ENCODE assay signal across 9 cellular contexts in the genomic region with DNA sequence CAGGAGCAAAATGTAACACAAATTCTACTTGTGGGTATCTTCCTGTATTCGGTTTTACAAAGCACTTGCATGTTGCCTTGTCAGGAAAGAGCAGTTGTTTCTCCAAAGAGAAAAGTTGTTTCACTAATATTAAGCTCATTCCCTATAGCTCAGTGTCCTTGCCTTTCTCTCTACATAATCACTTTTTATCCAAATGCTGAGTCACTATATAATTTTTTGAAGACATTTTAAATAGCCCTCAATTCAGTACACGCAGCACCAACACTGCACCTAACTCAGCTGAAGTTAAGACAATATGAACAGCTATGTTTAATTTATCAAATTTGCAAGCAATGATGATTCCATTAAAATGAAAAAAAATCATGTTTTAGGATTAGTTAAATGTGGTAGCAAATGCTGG. TPM values are rescaled to one million over a fixed set of nuclear protein-coding genes. Genes with fewer than 3 reads are reported as not detected.
DNase-seq lines count a peak whose midpoint lies in the region; ATAC-seq and TF ChIP-seq lines count a peak whose summit lies in the region.
"Had no signal": no experiment of that assay in that cellular context is flagged by ENCODE, and none has a peak within 500 bp of the region (broad histone marks: within the 10 kb centered on the region; RNA-seq: fewer than 3 reads in every experiment).

No MANE protein-coding gene starts in this region.

- no peak overlapping the region for H3K14ac ChIP-seq in neuronal stem cell (ENCODE audit: low read length)

- H3K79me1 ChIP-seq in neuronal stem cell (ENCODE audit: low read depth, low read length): no peaks in the 10 kb centered on the region

- H2BK5ac ChIP-seq in neuronal stem cell (ENCODE audit: low read length): no peak overlapping the region

- H3K4me3 Mint-ChIP-seq in IgD-negative memory B cell: peak overlapping the region in 3 of 4 donors; percentile 89 to 96 (median 94)

- ATAC-seq in GM19328 (IDR thresholded peaks at IDR 0.05; ENCODE audit: unreplicated experiment) (no peak), mucosa of descending colon (no peak)

- no peak overlapping the region for H4K8ac ChIP-seq in neuronal stem cell (ENCODE audit: low read depth, low read length)

- no peak overlapping the region for H3K9ac ChIP-seq in neuronal stem cell (ENCODE audit: low read depth, low read length, poor library complexity)

- H4K91ac ChIP-seq in neuronal stem cell (ENCODE audit: low read depth, low read length, poor library complexity): no peak overlapping the region

- H2BK12ac ChIP-seq in neuronal stem cell (ENCODE audit: low read length): no peak overlapping the region

- H3K9me3 ChIP-seq in A673 (ENCODE audit: low read depth, low read length, poor library complexity, severe bottlenecking): no peaks in the 10 kb centered on the region
- no peaks in the 10 kb centered on the region for H3K9me3 ChIP-seq in neuronal stem cell (replicated peaks in 1 of 2; ENCODE audit: control insufficient read depth in 2 of 2, insufficient read depth in 1 of 2, low read depth in 1 of 2, low read length in 2 of 2)
- no peaks in the 10 kb centered on the region for H3K9me3 ChIP-seq in mucosa of descending colon

- H3K36me3 Mint-ChIP-seq in IgD-negative memory B cell: peaks cover 4% of the 10 kb centered on the region

- no peak overlapping the region for H3K4me2 ChIP-seq in neuronal stem cell (ENCODE audit: insufficient read depth, low read length, poor library complexity, severe bottlenecking)

- CTCF ChIA-PET in A673 (lab: Charles Lee): interaction anchor here (0.6 to 1.5 kb wide), 2 partner anchors 53 to 1309 kb away, joined by 3 to 7 read pairs; no protein-coding TSS in a partner anchor

- no peak overlapping the region for H2BK120ac ChIP-seq in neuronal stem cell (ENCODE audit: low read depth, low read length)

- H3K18ac ChIP-seq in neuronal stem cell (ENCODE audit: low read length): no peak overlapping the region

- peak overlapping the region; percentile 96 for H3K27ac ChIP-seq in A673 (ENCODE audit: low read depth, low read length, poor library complexity, severe bottlenecking)
- peak overlapping the region; percentile 96 for H3K27ac ChIP-seq in cingulate gyrus (ENCODE audit: low read depth, low read length)
- no peak overlapping the region for H3K27ac ChIP-seq in neuronal stem cell (replicated peaks; ENCODE audit: low read length)

- no peak overlapping the region for H3K23ac ChIP-seq in neuronal stem cell (ENCODE audit: low read depth, low read length, poor library complexity)

- no peak for TF ChIP-seq CTCF in A673 (conservative IDR thresholded peaks at IDR 0.05; ENCODE audit: low read depth, low read length)
- TF ChIP-seq CTCF in mucosa of descending colon (IDR thresholded peaks at IDR 0.05): no peak

- intact Hi-C loops in A673 (cut with micrococcal nuclease; ENCODE audit: unreplicated experiment) (no loop called here), mucosa of descending colon (cut with DNase I, micrococcal nuclease) (no loop called here)

- no peak overlapping the region for H2AK5ac ChIP-seq in neuronal stem cell (ENCODE audit: low read depth, low read length)

- H2AFZ ChIP-seq in neuronal stem cell (ENCODE audit: low read length): peak overlapping the region; percentile 94

- BruUV-seq in A673 (replicated peaks; lab: Mats Ljungman, UMichigan): TSS peak; percentile 97

- no peaks in the 10 kb centered on the region for H3K9me3 Mint-ChIP-seq in IgD-negative memory B cell
- H3K9me3 Mint-ChIP-seq: effector memory CD8-positive, alpha-beta T cell had no signal

- peaks cover 13 to 23% (median 20%) of the 10 kb centered on the region in 3 donors for H3K4me1 Mint-ChIP-seq in IgD-negative memory B cell

- H3K27me3 ChIP-seq in A673 (replicated peaks; ENCODE audit: insufficient read depth, low read depth, low read length, poor library complexity) (no peaks in the 10 kb centered on the region), neuronal stem cell (ENCODE audit: control insufficient read depth in 3 of 3, insufficient read depth in 3 of 3, low read depth in 1 of 3, low read length in 3 of 3) (no peaks in the 10 kb centered on the region)

- no peaks in the 10 kb centered on the region for H3K27me3 Mint-ChIP-seq in IgD-negative memory B cell
- H3K27me3 Mint-ChIP-seq: effector memory CD8-positive, alpha-beta T cell had no signal

- H3K36me3 ChIP-seq in A673 (ENCODE audit: insufficient read depth, low read length, poor library complexity, severe bottlenecking) (no peaks in the 10 kb centered on the region), neuronal stem cell (replicated peaks in 1 of 2; ENCODE audit: control insufficient read depth in 2 of 2, insufficient read depth in 2 of 2, low read length in 2 of 2) (no peaks in the 10 kb centered on the region), mucosa of descending colon (ENCODE audit: low read depth) (no peaks in the 10 kb centered on the region)

- no peak for DNase-seq in A673 (ENCODE audit: low spot score)
- DNase-seq in neuronal stem cell (ENCODE audit: low spot score): no peak
- DNase-seq in NCI-H146 (lab: John Stamatoyannopoulos, UW): no peak
- no peak for DNase-seq in hypothalamus (lab: John Stamatoyannopoulos, UW)
- no peak for DNase-seq in mucosa of descending colon

- H3K4me3 ChIP-seq in A673 (ENCODE audit: low read depth, low read length, poor library complexity, severe bottlenecking) (peak overlapping the region; percentile 69), neuronal stem cell (ENCODE audit: low read length in 2 of 2) (no peak overlapping the region), mucosa of descending colon (no peak overlapping the region)

- H3K4ac ChIP-seq in neuronal stem cell (ENCODE audit: low read length): no peak overlapping the region

- H2BK15ac ChIP-seq in neuronal stem cell (ENCODE audit: low read length): no peak overlapping the region

- POLR2A ChIA-PET in A673 (lab: Charles Lee; ENCODE audit: low non-redundant PET): interaction anchor here (0.6 to 0.7 kb wide), 2 partner anchors 10 to 415 kb away, joined by 3 read pairs; no protein-coding TSS in a partner anchor

- no CpG with 5 or more reads among the region's 2 CpGs for WGBS in neuronal stem cell (ENCODE audit: extremely low coverage in 2 of 2, insufficient read length in 2 of 2, insufficient replicate concordance in 1 of 2), 2 donors

- H3K27ac Mint-ChIP-seq in IgD-negative memory B cell: peak overlapping the region in 2 of 3 donors; percentile 93 to 94

- H3K4me1 ChIP-seq in A673 (ENCODE audit: insufficient read depth, low read length, poor library complexity, severe bottlenecking): peaks cover 27% of the 10 kb centered on the region
- peaks cover 2 to 5% of the 10 kb centered on the region in 2 donors for H3K4me1 ChIP-seq in neuronal stem cell (ENCODE audit: control insufficient read depth in 2 of 2, insufficient read depth in 1 of 2, low read depth in 1 of 2, low read length in 2 of 2)
- H3K4me1 ChIP-seq in mucosa of descending colon (ENCODE audit: low read depth): peaks cover 18% of the 10 kb centered on the region

RNA-seq across cellular contexts. Expression of a gene that starts 14.5 kb away (rescaled TPM):
- total RNA-seq in A673 (2021): 35.8 and 41.2 TPM in 2 replicates
- 17.2 TPM for polyA plus RNA-seq in IgD-negative memory B cell
- 19.7 TPM for polyA plus RNA-seq in neuronal stem cell (2013, experiment 1 of 2)
- polyA plus RNA-seq in neuronal stem cell (2013, experiment 2 of 2): 18.6 TPM
- 10 to 100 TPM; 32.4 to 45.3 (median 35.0) TPM for total RNA-seq in mucosa of descending colon

RNA-seq across cellular contexts. Expression of a gene that starts 28.2 kb away (rescaled TPM):
- total RNA-seq in A673 (2021): not detected in 2 replicates
- not detected for polyA plus RNA-seq in IgD-negative memory B cell
- 0.18 TPM for polyA plus RNA-seq in neuronal stem cell (2013, experiment 1 of 2)
- 0.18 TPM for polyA plus RNA-seq in neuronal stem cell (2013, experiment 2 of 2)
- under 1 TPM in 1 of 3 donors, not detected in 2; 0.41 TPM for total RNA-seq in mucosa of descending colon
